In the genomic region with DNA sequence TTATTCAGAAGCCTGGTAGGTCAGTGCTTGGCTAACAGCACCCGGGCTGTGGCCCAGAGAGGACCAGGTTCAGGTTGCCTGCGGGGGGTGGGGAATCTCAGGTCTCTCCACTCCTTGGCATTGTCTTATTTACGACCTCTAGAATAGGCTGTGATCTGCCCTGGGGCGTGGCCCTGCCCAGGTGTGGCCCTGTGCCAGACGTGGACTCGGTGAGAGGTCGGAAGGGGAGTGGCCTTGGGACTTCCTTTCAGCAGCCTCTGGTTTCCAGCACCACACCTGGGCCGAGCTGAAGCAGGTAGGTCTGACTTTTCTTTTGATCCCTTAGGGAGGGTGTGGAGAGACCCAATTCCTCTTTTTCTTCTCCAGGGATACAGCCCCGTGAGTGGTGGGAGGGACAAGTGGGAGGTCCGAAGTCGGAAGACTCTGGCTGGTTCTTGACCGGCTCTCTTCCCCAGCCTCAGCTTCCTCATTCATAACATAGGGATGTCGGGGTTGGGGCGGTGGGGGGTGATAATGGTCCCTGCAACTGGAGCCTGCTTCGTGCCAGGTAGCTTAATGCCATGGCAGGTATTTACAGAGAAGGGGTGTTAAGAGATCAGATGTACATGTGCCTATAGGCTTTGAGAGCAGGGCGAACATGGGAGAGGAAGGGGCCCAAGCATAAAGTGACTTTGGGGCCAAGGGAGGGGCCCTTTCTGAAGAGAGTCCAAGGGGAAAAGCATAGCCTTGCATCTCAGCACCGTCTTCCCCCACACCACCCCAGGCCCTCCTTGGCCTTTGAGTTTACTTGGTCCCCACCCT, we compare ENCODE assay signal across 12 cellular contexts. TPM values are rescaled to one million over a fixed set of nuclear protein-coding genes. Genes with fewer than 3 reads are reported as not detected.
A peak's percentile ranks its signal among the peaks of the same experiment; 100 is the strongest.
DNase-seq lines count a peak whose midpoint lies in the region; ATAC-seq and TF ChIP-seq lines count a peak whose summit lies in the region.
"Had no signal": no experiment of that assay in that cellular context is flagged by ENCODE, and none has a peak within 500 bp of the region (broad histone marks: within the 10 kb centered on the region; RNA-seq: fewer than 3 reads in every experiment).

No MANE protein-coding gene starts in this region.

- H3K27me3 ChIP-seq in mammary epithelial cell (ENCODE audit: insufficient read depth, low read length) (no peaks in the 10 kb centered on the region), mesendoderm (ENCODE audit: insufficient read depth, low read length, poor library complexity) (no peaks in the 10 kb centered on the region)

- H2BK5ac ChIP-seq in mesendoderm (ENCODE audit: low read length), result no peak overlapping the region

- CTCF ChIA-PET in mammary epithelial cell (lab: Charles Lee; ENCODE audit: low non-redundant PET), result no interaction called here

- H3K18ac ChIP-seq in mesendoderm (ENCODE audit: low read length), result no peak overlapping the region

- peak overlapping the region; percentile 6 for H2AFZ ChIP-seq in mammary epithelial cell (ENCODE audit: low read depth, low read length)

- ATAC-seq in GM18867 (IDR thresholded peaks at IDR 0.05; ENCODE audit: unreplicated experiment) (no peak), HG03108 (IDR thresholded peaks at IDR 0.05; ENCODE audit: unreplicated experiment) (no peak)

- H4K5ac ChIP-seq in mesendoderm (ENCODE audit: low read length), result no peak overlapping the region

- no peaks in the 10 kb centered on the region for H3K9me3 Mint-ChIP-seq in progenitor cell of endocrine pancreas (ENCODE audit: low read depth)
- H3K9me3 Mint-ChIP-seq: stimulated activated naive CD8-positive, alpha-beta T cell treated with anti-CD3 and anti-CD28 coated beads, Interleukin-15, Interleukin-2, amounts not matched to agents 100 ng/mL and 50 ng/mL, for 24 hours had no signal

- H3K79me1 ChIP-seq in mesendoderm (ENCODE audit: low read length), result no peaks in the 10 kb centered on the region

- intact Hi-C loops in mammary epithelial cell (cut with micrococcal nuclease), result no loop called here

- H3K9ac ChIP-seq in mammary epithelial cell (ENCODE audit: insufficient read depth, low read length), result no peak overlapping the region
- no peak overlapping the region for H3K9ac ChIP-seq in mesendoderm (ENCODE audit: low read length)

- H4K8ac ChIP-seq in mesendoderm (ENCODE audit: low read depth, low read length), result no peak overlapping the region

- no peak overlapping the region for H3K27ac ChIP-seq in mammary epithelial cell (ENCODE audit: insufficient read depth, low read depth, low read length)
- no peak overlapping the region for H3K27ac ChIP-seq in mesendoderm (ENCODE audit: low read depth, low read length)

- BruUV-seq in mammary epithelial cell (replicated peaks; lab: Mats Ljungman, UMichigan), result no TSS peak

- H3K4me1 Mint-ChIP-seq in progenitor cell of endocrine pancreas (ENCODE audit: low read depth), result no peaks in the 10 kb centered on the region

- dilution Hi-C loops in mammary epithelial cell (cut with HindIII; ENCODE audit: low sequenced_read_pairs), result no loop called here

- H2AK5ac ChIP-seq in mesendoderm (ENCODE audit: low read length), result no peak overlapping the region

- no peak overlapping the region for H3K27ac Mint-ChIP-seq in progenitor cell of endocrine pancreas
- H3K27ac Mint-ChIP-seq: stimulated activated naive CD8-positive, alpha-beta T cell treated with anti-CD3 and anti-CD28 coated beads, Interleukin-15, Interleukin-2, amounts not matched to agents 100 ng/mL and 50 ng/mL, for 24 hours had no signal

- in situ Hi-C loops in mammary epithelial cell (cut with MboI; ENCODE audit: low sequenced_read_pairs in 2 of 2), result no loop called here

- H3K27me3 Mint-ChIP-seq in progenitor cell of endocrine pancreas, result peaks cover 10% of the 10 kb centered on the region
- H3K27me3 Mint-ChIP-seq: stimulated activated naive CD8-positive, alpha-beta T cell treated with anti-CD3 and anti-CD28 coated beads, Interleukin-15, Interleukin-2, amounts not matched to agents 100 ng/mL and 50 ng/mL, for 24 hours had no signal

- WGBS in mammary epithelial cell (ENCODE audit: low coverage, missing lambda C conversion rate), result 63% methylated on average over 16 of the region's 17 CpGs
- WGBS in mesendoderm (ENCODE audit: extremely low coverage, insufficient coverage, low lambda C conversion rate), result no CpG with 5 or more reads among the region's 17 CpGs

- no peaks in the 10 kb centered on the region for H3K9me3 ChIP-seq in mammary epithelial cell (replicated peaks; ENCODE audit: insufficient read depth, low read length)

- peak overlapping the region; percentile 22 for H3K56ac ChIP-seq in mesendoderm (ENCODE audit: low read length)

- no peak overlapping the region for H3K4ac ChIP-seq in mesendoderm (ENCODE audit: low read depth, low read length)

- DNase-seq in CD1c-positive myeloid dendritic cell (ENCODE audit: extremely low spot score) (peak; percentile 47), NCI-H128 (lab: John Stamatoyannopoulos, UW; ENCODE audit: unreplicated experiment) (peak; percentile 28), mammary epithelial cell (no peak), mesendoderm (peak; percentile 37), progenitor cell of endocrine pancreas (ENCODE audit: low spot score, unreplicated experiment) (no peak), DMS114 treated with DMSO at 0.1 percent for 48 hours (lab: John Stamatoyannopoulos, UW; ENCODE audit: unreplicated experiment) (no peak)
- DNase-seq: AML-193, caudate nucleus had no signal

- peak overlapping the region in 1 of 3 experiments; percentile 33 for H3K4me3 ChIP-seq in mammary epithelial cell (replicated peaks in 1 of 3; ENCODE audit: insufficient read depth in 1 of 3, low read depth in 2 of 3, low read length in 3 of 3)
- H3K4me3 ChIP-seq in mesendoderm (ENCODE audit: low read length), result no peak overlapping the region

- no peak for TF ChIP-seq CTCF in mammary epithelial cell (conservative IDR thresholded peaks at IDR 0.05 in 1 of 2, IDR thresholded peaks at IDR 0.05 in 1 of 2; ENCODE audit: extremely low read depth in 1 of 2, insufficient read depth in 1 of 2, low read depth in 1 of 2, low read length in 2 of 2)
- no peak for TF ChIP-seq CTCF in progenitor cell of endocrine pancreas (IDR thresholded peaks at IDR 0.05; ENCODE audit: unreplicated experiment)

- H3K23ac ChIP-seq in mesendoderm (ENCODE audit: low read length), result no peak overlapping the region

- H2BK15ac ChIP-seq in mesendoderm (replicated peaks; ENCODE audit: low read depth), result no peak overlapping the region

- H3K36me3 Mint-ChIP-seq in progenitor cell of endocrine pancreas (ENCODE audit: insufficient read depth), result no peaks in the 10 kb centered on the region

- H4K20me1 ChIP-seq in mammary epithelial cell (ENCODE audit: insufficient read depth, low read length), result no peaks in the 10 kb centered on the region

- H3K4me3 Mint-ChIP-seq in progenitor cell of endocrine pancreas (ENCODE audit: low read depth), result no peak overlapping the region
- H3K4me3 Mint-ChIP-seq: stimulated activated naive CD8-positive, alpha-beta T cell treated with anti-CD3 and anti-CD28 coated beads, Interleukin-15, Interleukin-2, amounts not matched to agents 100 ng/mL and 50 ng/mL, for 24 hours had no signal

- H2BK120ac ChIP-seq in mesendoderm (ENCODE audit: low read depth, low read length), result no peak overlapping the region

- no peaks in the 10 kb centered on the region for H3K36me3 ChIP-seq in mammary epithelial cell (ENCODE audit: insufficient read depth, low read length)
- H3K36me3 ChIP-seq in mesendoderm (ENCODE audit: control insufficient read depth, insufficient read depth, low read length), result no peaks in the 10 kb centered on the region

- peak overlapping the region; percentile 52 for H3K4me2 ChIP-seq in mammary epithelial cell (ENCODE audit: insufficient read depth, low read depth, low read length)
- H3K4me2 ChIP-seq in mesendoderm (ENCODE audit: low read length), result no peak overlapping the region

- peaks cover 21% of the 10 kb centered on the region for H3K4me1 ChIP-seq in mammary epithelial cell (ENCODE audit: insufficient read depth, low read length)
- peaks cover 6% of the 10 kb centered on the region for H3K4me1 ChIP-seq in mesendoderm (ENCODE audit: control insufficient read depth, low read depth, low read length)

- H3K79me2 ChIP-seq in mammary epithelial cell (ENCODE audit: insufficient read depth, low read length) (no peaks in the 10 kb centered on the region), mesendoderm (ENCODE audit: control insufficient read depth, insufficient read depth, low read length) (no peaks in the 10 kb centered on the region)

RNA-seq across cellular contexts. Expression of a gene that starts 16.5 kb away (rescaled TPM):
- 1 to 10 TPM; 3.7 to 6.3 TPM for total RNA-seq in mammary epithelial cell
- polyA plus RNA-seq in mammary epithelial cell, result 9.4 TPM
- polyA minus RNA-seq in mammary epithelial cell, result 9.7 TPM
- 3.4 TPM for polyA plus RNA-seq in mesendoderm (2013, experiment 1 of 2)
- 3.5 TPM for polyA plus RNA-seq in mesendoderm (2013, experiment 2 of 2)
- total RNA-seq in progenitor cell of endocrine pancreas, result 1.7 and 2.2 TPM in 2 replicates

RNA-seq across cellular contexts. Expression of a gene that starts 58.8 kb away (rescaled TPM):
- total RNA-seq in mammary epithelial cell (under 1 TPM in 1 of 2 donors, not detected in 1; 0.14 TPM), progenitor cell of endocrine pancreas (0.33 TPM in 1 of 2 replicates, not detected in the other)
- polyA plus RNA-seq in mammary epithelial cell, result 0.10 TPM
- polyA minus RNA-seq in mammary epithelial cell, result not detected
- polyA plus RNA-seq in mesendoderm (2013, experiment 1 of 2), result not detected
- not detected for polyA plus RNA-seq in mesendoderm (2013, experiment 2 of 2)
- total RNA-seq: fibroblast of villous mesenchyme had no signal

Comparison
In these comparisons a context has a peak if more than half of its experiments do, and no peak if none do; other contexts are left out.
1. DNase-seq: peak in CD1c-positive myeloid dendritic cell (single experiment), NCI-H128 (single experiment) and mesendoderm (single experiment); none in mammary epithelial cell (single experiment), progenitor cell of endocrine pancreas (single experiment) and DMS114 treated with DMSO at 0.1 percent for 48 hours (single experiment).